ENCODE assay signal across 26 cellular contexts in genomic region chr13:96573563-96573962, GRCh38.
"Had no signal": no experiment of that assay in that cellular context is flagged by ENCODE, and none has a peak within 500 bp of the region (broad histone marks: within the 10 kb centered on the region; RNA-seq: fewer than 3 reads in every experiment).

No MANE protein-coding gene starts in this region.

- DNase-seq: stimulated activated CD4-positive, alpha-beta T cell treated with anti-CD3 and anti-CD28 coated beads, Interleukin-2, amount 100 ng/mL, for 48 hours; stimulated activated CD4-positive, alpha-beta T cell treated with anti-CD3 and anti-CD28 coated beads, Interleukin-4, amount 100 ng/mL, for 1 hour; stimulated activated CD4-positive, alpha-beta T cell treated with anti-CD3 and anti-CD28 coated beads, Interleukin-4, amount 100 ng/mL, for 24 hours; stimulated activated CD4-positive, alpha-beta T cell treated with anti-CD3 and anti-CD28 coated beads, Interleukin-4, amount 100 ng/mL, for 4 hours; stimulated activated CD8-positive, alpha-beta memory T cell treated with anti-CD3 and anti-CD28 coated beads, Interleukin-4, amount 100 ng/mL, for 48 hours; stimulated activated naive B cell treated with anti-CD40 and anti-IgM and Interleukin-4, amounts not matched to agents 10 μg/mL and 1 μg/mL and 100 μg/mL, for 72 hours; stimulated activated naive CD4-positive, alpha-beta T cell; stimulated activated naive CD4-positive, alpha-beta T cell treated with Interleukin-2 at 50 U/mL for 16 hours; stimulated activated naive CD8-positive, alpha-beta T cell treated with anti-CD3 and anti-CD28 coated beads, Interleukin-15, amount 100 ng/mL, for 72 hours; stimulated activated naive CD8-positive, alpha-beta T cell treated with anti-CD3 and anti-CD28 coated beads, Interleukin-15, Interleukin-2, amounts not matched to agents 100 U/mL and 50 U/mL, for 24 hours; stomach; substantia nigra; testis; thyroid gland; tibial artery; transverse colon; trophoblast cell; upper lobe of left lung; upper lobe of right lung; uterus had no signal

- H3K4me3 ChIP-seq: stomach, suprapubic skin, testis, thoracic aorta, thyroid gland, tibial artery, tibial nerve, transverse colon, upper lobe of left lung, upper lobe of right lung, uterus, vagina had no signal

- H3K27ac ChIP-seq: stomach, suprapubic skin, testis, thoracic aorta, thyroid gland, tibial artery, tibial nerve, transverse colon, upper lobe of left lung, upper lobe of right lung, uterus, vagina had no signal

- H3K27me3 ChIP-seq: stomach, suprapubic skin, testis, thyroid gland, tibial artery, tibial nerve, transverse colon, upper lobe of left lung, upper lobe of right lung, uterus, vagina had no signal

- H3K4me1 ChIP-seq: stomach, testis, thyroid gland, tibial nerve, transverse colon, upper lobe of left lung, upper lobe of right lung, uterus, vagina had no signal

- H3K9me3 ChIP-seq: stomach, suprapubic skin, testis, thoracic aorta, thyroid gland, tibial artery, tibial nerve, transverse colon, upper lobe of left lung, upper lobe of right lung, uterus, vagina had no signal

- H3K36me3 ChIP-seq: stomach, suprapubic skin, thoracic aorta, thyroid gland, tibial artery, tibial nerve, transverse colon, upper lobe of left lung, upper lobe of right lung, uterus, vagina had no signal

- ATAC-seq: stimulated activated effector memory CD8-positive, alpha-beta T cell treated with anti-CD3 and anti-CD28 coated beads, Interleukin-12 subunit alpha, Interleukin-12 subunit beta, amount 100 ng/mL, for 72 hours; stimulated activated memory B cell treated with anti-CD40 and anti-IgM and Interleukin-4, amounts not matched to agents 10 μg/mL and 1 μg/mL and 100 μg/mL, for 72 hours; stimulated activated naive B cell treated with anti-CD40 and anti-IgM and Interleukin-4, amounts not matched to agents 10 μg/mL and 1 μg/mL and 100 μg/mL, for 72 hours; stimulated activated naive CD8-positive, alpha-beta T cell treated with anti-CD3 and anti-CD28 coated beads, Interleukin-15, amount 100 ng/mL, for 72 hours; stimulated activated naive CD8-positive, alpha-beta T cell treated with anti-CD3 and anti-CD28 coated beads, Interleukin-15, Interleukin-2, amounts not matched to agents 100 U/mL and 50 U/mL, for 24 hours; upper lobe of right lung had no signal
